Comparison of ENCODE assay signal across 16 cellular contexts in the genomic region with DNA sequence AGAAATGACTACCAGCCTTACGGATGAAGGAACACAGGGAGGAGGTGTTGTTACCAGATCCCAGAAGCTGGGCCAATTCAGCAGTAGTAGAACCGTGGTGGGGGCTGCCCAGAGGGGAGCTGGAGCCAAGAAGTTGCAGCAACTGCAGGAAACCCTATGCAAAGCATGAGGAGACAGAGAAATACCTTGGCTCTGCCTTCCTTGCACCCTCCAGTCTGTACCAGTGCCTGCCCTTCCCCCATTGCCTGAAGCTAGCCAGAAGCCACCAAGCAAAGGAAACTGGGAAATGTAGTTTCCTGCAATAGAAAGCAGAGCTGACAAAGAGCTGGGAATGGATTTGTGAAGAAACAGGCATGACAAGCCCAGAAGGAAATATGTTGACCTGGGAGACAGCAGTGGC.
DNase-seq lines count a peak whose midpoint lies in the region; ATAC-seq and TF ChIP-seq lines count a peak whose summit lies in the region.
"Had no signal": no experiment of that assay in that cellular context is flagged by ENCODE, and none has a peak within 500 bp of the region (broad histone marks: within the 10 kb centered on the region; RNA-seq: fewer than 3 reads in every experiment).

No MANE protein-coding gene starts in this region.

- peak; percentile 64 for ATAC-seq in omental fat pad (ENCODE audit: low FRiP score)
- no peak for ATAC-seq in HG02973 (IDR thresholded peaks at IDR 0.05; ENCODE audit: unreplicated experiment)
- ATAC-seq in GM18870 (IDR thresholded peaks at IDR 0.05; ENCODE audit: unreplicated experiment), result no peak
- ATAC-seq: CD8-positive, alpha-beta T cell had no signal

- no peaks in the 10 kb centered on the region for H3K4me1 Mint-ChIP-seq in endodermal cell
- H3K4me1 Mint-ChIP-seq: neural crest cell had no signal

- no peak overlapping the region for H3K27ac ChIP-seq in endodermal cell (ENCODE audit: low read depth, low read length)
- H3K27ac ChIP-seq: 22Rv1, spleen had no signal

- no peaks in the 10 kb centered on the region for H3K27me3 ChIP-seq in MG63
- H3K27me3 ChIP-seq in endodermal cell (ENCODE audit: control insufficient read depth, insufficient read depth, low read length, poor library complexity, severe bottlenecking), result no peaks in the 10 kb centered on the region
- H3K27me3 ChIP-seq: spleen had no signal

- TF ChIP-seq CTCF in endodermal cell (conservative IDR thresholded peaks at IDR 0.05) (no peak), omental fat pad (IDR thresholded peaks at IDR 0.05) (no peak)

- H3K36me3 Mint-ChIP-seq in endodermal cell (ENCODE audit: low read depth), result no peaks in the 10 kb centered on the region
- H3K36me3 Mint-ChIP-seq: CD8-positive, alpha-beta T cell had no signal

- no peak overlapping the region for H3K9ac ChIP-seq in endodermal cell (ENCODE audit: extremely low read depth, low read length, poor library complexity, severe bottlenecking)

- H3K4me3 ChIP-seq in MG63 (no peak overlapping the region), endodermal cell (ENCODE audit: low read length) (no peak overlapping the region)
- H3K4me3 ChIP-seq: HAP-1, lung, spleen had no signal

- H3K9me3 ChIP-seq in MG63, result no peaks in the 10 kb centered on the region
- no peaks in the 10 kb centered on the region for H3K9me3 ChIP-seq in endodermal cell (ENCODE audit: control insufficient read depth, low read length)
- H3K9me3 ChIP-seq: HAP-1, spleen had no signal

- 50 to 57% methylated on average over 2 of the region's 2 CpGs for WGBS in endodermal cell (ENCODE audit: insufficient coverage in 1 of 2, insufficient read length in 1 of 2), 2 experiments

- DNase-seq in DMS 273 (lab: John Stamatoyannopoulos, UW; ENCODE audit: unreplicated experiment), result peak; percentile 17
- DNase-seq in DMS 273 treated with DMSO at 0.1 percent for 48 hours (lab: John Stamatoyannopoulos, UW), result no peak
- DNase-seq in MG63, result peak; percentile 11
- DNase-seq in endodermal cell, result peak; percentile 58
- no peak for DNase-seq in omental fat pad (ENCODE audit: low spot score)
- DNase-seq in effector CD4-positive, alpha-beta T cell, result no peak
- DNase-seq: activated T-cell treated with anti-CD3 and anti-CD28 coated beads, Interleukin-2, amount 50 U/mL, for 48 hours; CD8-positive, alpha-beta T cell; spleen; T-helper 2 cell had no signal

- H3K36me3 ChIP-seq in MG63 (no peaks in the 10 kb centered on the region), endodermal cell (ENCODE audit: control insufficient read depth, insufficient read depth, low read length) (no peaks in the 10 kb centered on the region)
- H3K36me3 ChIP-seq: HAP-1, spleen had no signal

- H3K27me3 Mint-ChIP-seq in endodermal cell (ENCODE audit: insufficient read depth), result no peaks in the 10 kb centered on the region

- no peak overlapping the region for H3K27ac Mint-ChIP-seq in endodermal cell
- H3K27ac Mint-ChIP-seq: CD8-positive, alpha-beta T cell had no signal

- H3K4me1 ChIP-seq in endodermal cell (ENCODE audit: control insufficient read depth, insufficient read depth, low read length), result no peaks in the 10 kb centered on the region
- H3K4me1 ChIP-seq: HAP-1, spleen had no signal

- H3K4me3 Mint-ChIP-seq in endodermal cell, result no peak overlapping the region
- H3K4me3 Mint-ChIP-seq: CD8-positive, alpha-beta T cell; neural crest cell had no signal

- H3K9me3 Mint-ChIP-seq in endodermal cell, result peaks cover 40% of the 10 kb centered on the region
- H3K9me3 Mint-ChIP-seq: CD8-positive, alpha-beta T cell had no signal

Comparison
In these comparisons a context has a peak if more than half of its experiments do, and no peak if none do; other contexts are left out.
1. DNase-seq: peak in DMS 273 (single experiment), MG63 (single experiment) and endodermal cell (single experiment); none in DMS 273 treated with DMSO at 0.1 percent for 48 hours (single experiment), omental fat pad (single experiment) and effector CD4-positive, alpha-beta T cell (single experiment).